29 cellular contexts compared by ENCODE assay signal in the genomic region with DNA sequence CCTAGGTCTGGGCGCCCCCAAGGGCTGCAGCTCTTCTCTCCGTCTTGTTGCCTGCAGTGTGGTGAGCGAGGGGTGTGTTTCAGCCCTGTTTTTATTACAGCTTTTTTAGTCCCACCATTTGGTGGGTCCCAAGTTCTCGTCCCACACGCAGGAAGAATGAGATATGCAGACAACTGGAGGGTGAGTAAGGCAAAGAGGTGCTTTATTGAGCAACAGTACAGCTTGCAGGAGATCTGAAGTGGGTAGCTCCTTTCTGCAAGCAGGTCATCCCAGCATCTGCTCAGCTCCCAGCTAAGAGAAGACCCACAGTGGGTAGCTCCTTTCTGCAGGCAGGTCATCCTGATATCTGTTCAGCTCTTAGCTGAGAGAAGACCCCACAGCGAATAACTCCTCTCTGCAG. TPM values are rescaled to one million over a fixed set of nuclear protein-coding genes. Genes with fewer than 3 reads are reported as not detected.
"Had no signal": no experiment of that assay in that cellular context is flagged by ENCODE, and none has a peak within 500 bp of the region (broad histone marks: within the 10 kb centered on the region; RNA-seq: fewer than 3 reads in every experiment).

No MANE protein-coding gene starts in this region.

- H3K9me3 ChIP-seq: esophagus squamous epithelium, gastrocnemius medialis, heart right ventricle, lower lobe of right lung, mucosa of descending colon had no signal

- H3K27ac Mint-ChIP-seq: mesothelial cell of epicardium had no signal

- H3K36me3 Mint-ChIP-seq: mesothelial cell of epicardium had no signal

- H3K4me3 Mint-ChIP-seq: mesothelial cell of epicardium had no signal

- H3K27ac ChIP-seq: coronary artery, dorsolateral prefrontal cortex, esophagus squamous epithelium, gastrocnemius medialis, heart right ventricle, left lung, lower lobe of right lung had no signal

- H3K4me1 ChIP-seq: gastrocnemius medialis, left lung, lower lobe of right lung had no signal

- DNase-seq: dermis blood vessel endothelial cell; dorsolateral prefrontal cortex; effector CD4-positive, alpha-beta T cell; effector memory CD4-positive, alpha-beta T cell; esophagus squamous epithelium; foreskin fibroblast; foreskin melanocyte; gastrocnemius medialis; glutamatergic neuron; head of caudate nucleus; heart right ventricle; hippocampal formation; left cardiac atrium; left lung; left ventricle myocardium superior; lower lobe of right lung; mesenchymal stem cell; mucosa of descending colon had no signal

- H3K36me3 ChIP-seq: esophagus squamous epithelium, gastrocnemius medialis, heart right ventricle, left lung, lower lobe of right lung had no signal

- H3K9me3 Mint-ChIP-seq: mesothelial cell of epicardium had no signal

- ATAC-seq: gastrocnemius medialis, left cardiac atrium, left lung, left ventricle myocardium superior, lower lobe of right lung, mucosa of descending colon had no signal

- FAIRE-seq: colon, endothelial cell of umbilical vein, islet of Langerhans, keratinocyte had no signal

- H3K4me3 ChIP-seq: coronary artery, dorsolateral prefrontal cortex, esophagus squamous epithelium, gastrocnemius medialis, heart right ventricle, left lung, lower lobe of right lung, mucosa of descending colon had no signal

- H3K27me3 ChIP-seq: dorsolateral prefrontal cortex, esophagus squamous epithelium, gastrocnemius medialis, heart right ventricle, left lung had no signal

RNA-seq across cellular contexts. Expression of gene C10orf67, which starts 28.2 kb away (rescaled TPM):
- total RNA-seq: dermis blood vessel endothelial cell, endothelial cell of umbilical vein, glomerular endothelial cell, kidney epithelial cell, lung microvascular endothelial cell, mesenteric fat pad, mucosa of descending colon, myocyte had no signal
- polyA plus RNA-seq: endothelial cell of umbilical vein had no signal
